ENCODE assay signal across 8 cellular contexts in the genomic region with DNA sequence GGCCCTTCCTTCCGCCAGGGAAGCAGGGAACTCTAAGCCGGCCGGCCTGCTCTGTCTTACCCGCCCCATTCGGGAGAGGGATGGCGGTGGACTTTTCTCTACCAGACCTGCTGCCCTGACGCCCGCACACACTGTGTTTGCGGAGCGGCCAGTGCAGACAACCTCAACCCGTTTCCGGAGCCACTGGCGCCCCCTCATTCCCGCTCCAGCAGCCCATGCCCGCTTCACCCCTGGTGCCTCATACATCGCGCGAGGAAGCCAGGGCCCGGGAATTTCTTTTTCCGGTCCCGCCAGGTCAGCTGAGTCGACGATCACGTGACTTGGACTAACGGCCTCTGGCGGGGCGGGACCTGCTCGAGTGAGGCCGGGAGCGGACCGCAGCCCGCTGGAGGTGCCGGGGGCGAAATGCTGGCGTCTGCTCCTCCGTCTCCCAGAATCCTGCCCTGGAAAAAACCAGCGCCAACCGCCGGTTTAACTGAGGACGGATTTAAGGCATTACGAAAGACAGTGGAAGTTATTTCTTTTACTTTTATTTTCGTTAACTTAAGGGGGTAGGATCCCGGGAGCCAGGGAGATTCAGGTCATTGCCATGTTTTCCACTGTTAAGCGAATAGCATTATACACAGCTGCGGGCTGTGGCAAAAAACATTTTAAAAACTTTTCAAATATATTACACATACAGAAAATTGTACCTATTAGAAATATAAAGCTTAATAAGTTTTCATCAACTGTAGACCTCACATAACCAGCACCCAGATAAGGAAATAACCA. TPM values are rescaled to one million over a fixed set of nuclear protein-coding genes. Genes with fewer than 3 reads are reported as not detected.
DNase-seq lines count a peak whose midpoint lies in the region; ATAC-seq and TF ChIP-seq lines count a peak whose summit lies in the region.
"Not testable (repeated sequence)": the region's sequence is repeated elsewhere in the genome, so short reads cannot be mapped to it uniquely, and the experiment has no call there.

No MANE protein-coding gene starts in this region.

- H3K4me1 Mint-ChIP-seq in activated CD4-positive, alpha-beta T cell treated with anti-CD3 and anti-CD28 coated beads, Interleukin-2, amount 10 ng/mL, durations not matched to agents 7 days and 5 days = not testable (repeated sequence)

- H3K79me2 ChIP-seq in osteoblast (ENCODE audit: insufficient read depth, low read length) = not testable (repeated sequence)

- POLR2A ChIA-PET in activated CD4-positive, alpha-beta T cell treated with anti-CD3 and anti-CD28 coated beads, Interleukin-2, amount 10 ng/mL, durations not matched to agents 7 days and 5 days (lab: Charles Lee) = not testable (repeated sequence)

- CTCF ChIA-PET in activated CD4-positive, alpha-beta T cell treated with anti-CD3 and anti-CD28 coated beads, Interleukin-2, amount 10 ng/mL, durations not matched to agents 7 days and 5 days (lab: Charles Lee) = not testable (repeated sequence)

- peak overlapping the region; percentile 86 for H3K27ac Mint-ChIP-seq in activated CD4-positive, alpha-beta T cell treated with anti-CD3 and anti-CD28 coated beads, Interleukin-2, amount 10 ng/mL, durations not matched to agents 7 days and 5 days

- not testable (repeated sequence) for H3K36me3 ChIP-seq in HUES64 (ENCODE audit: insufficient read depth, low read length); osteoblast (ENCODE audit: insufficient read depth, low read length)

- DNase-seq in D341Med (ENCODE audit: low spot score) (peak; percentile 87), cardiac fibroblast (ENCODE audit: low read depth in 2 of 2) (peak; percentile 92 to 94), hepatic stellate cell (ENCODE audit: low spot score) (peak; percentile 89), osteoblast (ENCODE audit: insufficient read length, low spot score, missing footprints) (peak; percentile 98)
- peak; percentile 81 for DNase-seq in activated CD4-positive, alpha-beta T cell treated with anti-CD3 and anti-CD28 coated beads, Interleukin-2, amount 10 ng/mL, durations not matched to agents 7 days and 5 days
- DNase-seq in stimulated activated CD8-positive, alpha-beta memory T cell treated with anti-CD3 and anti-CD28 coated beads, Interleukin-7, amount 100 ng/mL, for 1 hour (ENCODE audit: low read depth in 2 of 2) = peak; percentile 36 to 39

- H3K4me3 Mint-ChIP-seq in activated CD4-positive, alpha-beta T cell treated with anti-CD3 and anti-CD28 coated beads, Interleukin-2, amount 10 ng/mL, durations not matched to agents 7 days and 5 days = peak overlapping the region; percentile 74

- peak overlapping the region; percentile 91 for H2AFZ ChIP-seq in osteoblast (ENCODE audit: low read length)

- 11% methylated on average over 25 of the region's 45 CpGs for WGBS in HUES64

- not testable (repeated sequence) for H3K27me3 ChIP-seq in HUES64 (ENCODE audit: insufficient read depth, low read length); osteoblast (ENCODE audit: insufficient read depth, low read length)

- not testable (repeated sequence) for H4K20me1 ChIP-seq in osteoblast (ENCODE audit: insufficient read depth, low read length)

- H3K4me3 ChIP-seq in HUES64 (ENCODE audit: low read length) = peak overlapping the region; percentile 49
- H3K4me3 ChIP-seq in cardiac fibroblast (replicated peaks in 1 of 2; ENCODE audit: low read depth in 2 of 2, low read length in 2 of 2) = peak overlapping the region; percentile 35 to 36
- H3K4me3 ChIP-seq in osteoblast (ENCODE audit: insufficient read depth, low read length) = peak overlapping the region; percentile 67

- TF ChIP-seq CTCF in cardiac fibroblast (IDR thresholded peaks at IDR 0.05; ENCODE audit: low read depth, low read length); osteoblast (IDR thresholded peaks at IDR 0.05; ENCODE audit: extremely low read depth, low read depth, low read length): not testable (repeated sequence)

- peak overlapping the region; percentile 69 for H3K9ac ChIP-seq in HUES64 (ENCODE audit: low read depth, low read length)

- peak overlapping the region; percentile 53 for H3K4me2 ChIP-seq in osteoblast (ENCODE audit: insufficient read depth, low read length)

- not testable (repeated sequence) for H3K4me1 ChIP-seq in HUES64 (ENCODE audit: insufficient read depth, low read length); osteoblast (ENCODE audit: insufficient read depth, low read length)

- not testable (repeated sequence) for H3K27me3 Mint-ChIP-seq in activated CD4-positive, alpha-beta T cell treated with anti-CD3 and anti-CD28 coated beads, Interleukin-2, amount 10 ng/mL, durations not matched to agents 7 days and 5 days

- H3K9me3 ChIP-seq in HUES64 (ENCODE audit: insufficient read depth, low read depth, low read length); osteoblast (ENCODE audit: low read depth, low read length): not testable (repeated sequence)

- H3K27ac ChIP-seq in HUES64 (ENCODE audit: low read depth, low read length); osteoblast (ENCODE audit: low read depth, low read length): not testable (repeated sequence)

- ATAC-seq in GM21723 (IDR thresholded peaks at IDR 0.05; ENCODE audit: unreplicated experiment) = peak; percentile 78

- not testable (repeated sequence) for H3K9me3 Mint-ChIP-seq in activated CD4-positive, alpha-beta T cell treated with anti-CD3 and anti-CD28 coated beads, Interleukin-2, amount 10 ng/mL, durations not matched to agents 7 days and 5 days

- not testable (repeated sequence) for H3K36me3 Mint-ChIP-seq in activated CD4-positive, alpha-beta T cell treated with anti-CD3 and anti-CD28 coated beads, Interleukin-2, amount 10 ng/mL, durations not matched to agents 7 days and 5 days (ENCODE audit: low read depth)

RNA-seq across cellular contexts. Expression of gene GOLGA6A, which starts 17.8 kb away (rescaled TPM):
- 1.6 TPM for polyA plus RNA-seq in HUES64 (2013, experiment 1 of 2)
- polyA plus RNA-seq in HUES64 (2013, experiment 2 of 2) = 3.2 TPM
- not detected for total RNA-seq in activated CD4-positive, alpha-beta T cell treated with anti-CD3 and anti-CD28 coated beads, Interleukin-2, amount 10 ng/mL, durations not matched to agents 7 days and 5 days
- total RNA-seq in osteoblast = under 0.01 TPM in 1 of 2 replicates, not detected in the other

RNA-seq across cellular contexts. Expression of gene ISLR2, which starts 30.2 kb away (rescaled TPM):
- polyA plus RNA-seq in HUES64 (2013, experiment 1 of 2) = 1.7 TPM
- polyA plus RNA-seq in HUES64 (2013, experiment 2 of 2) = 2.6 TPM
- not detected for total RNA-seq in activated CD4-positive, alpha-beta T cell treated with anti-CD3 and anti-CD28 coated beads, Interleukin-2, amount 10 ng/mL, durations not matched to agents 7 days and 5 days
- under 0.01 TPM in 1 of 2 replicates, not detected in the other for total RNA-seq in osteoblast

Comparison
In these comparisons a context has a peak if more than half of its experiments do, and no peak if none do; other contexts are left out.
1. DNase-seq: peak in every context shown above with its lines; median percentile 98 in osteoblast; 93 in cardiac fibroblast; 89 in hepatic stellate cell; 87 in D341Med; 81 in activated CD4-positive, alpha-beta T cell treated with anti-CD3 and anti-CD28 coated beads, Interleukin-2, amount 10 ng/mL, durations not matched to agents 7 days and 5 days; 38 in stimulated activated CD8-positive, alpha-beta memory T cell treated with anti-CD3 and anti-CD28 coated beads, Interleukin-7, amount 100 ng/mL, for 1 hour.